In the genomic region with DNA sequence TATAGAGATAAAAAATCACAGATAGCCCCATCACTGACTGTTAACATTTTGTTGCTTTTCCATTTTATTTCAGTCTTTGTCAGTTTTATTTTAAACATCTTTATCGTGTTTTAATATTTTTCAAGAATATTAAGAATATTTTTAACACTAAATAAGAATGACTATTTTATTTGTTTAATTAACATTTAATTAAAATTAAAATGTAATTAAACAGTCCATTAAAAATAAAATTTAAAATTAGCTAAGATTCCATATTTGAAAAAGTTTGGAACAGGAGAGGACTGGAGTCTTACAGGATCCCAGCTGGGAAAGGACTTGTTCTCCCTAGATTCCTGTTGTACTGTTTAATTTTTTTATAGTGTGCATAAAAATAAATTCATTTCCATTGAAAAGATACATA, we compare ENCODE assay signal across 20 cellular contexts. TPM values are rescaled to one million over a fixed set of nuclear protein-coding genes. Genes with fewer than 3 reads are reported as not detected.
DNase-seq lines count a peak whose midpoint lies in the region; ATAC-seq, FAIRE-seq and TF ChIP-seq lines count a peak whose summit lies in the region.
"Had no signal": no experiment of that assay in that cellular context is flagged by ENCODE, and none has a peak within 500 bp of the region (broad histone marks: within the 10 kb centered on the region; RNA-seq: fewer than 3 reads in every experiment).

No MANE protein-coding gene starts in this region.

- H3K4me3 Mint-ChIP-seq in activated CD8-positive, alpha-beta T cell treated with anti-CD3 and anti-CD28 coated beads for 36 hours, result no peak overlapping the region
- H3K4me3 Mint-ChIP-seq: CD14-positive monocyte; CD4-positive, alpha-beta memory T cell had no signal

- TF ChIP-seq CTCF in OCI-LY1 (IDR thresholded peaks at IDR 0.05; ENCODE audit: low read length) (no peak), K562 (IDR thresholded peaks at IDR 0.05 in 2 of 3, conservative IDR thresholded peaks at IDR 0.05 in 1 of 3; ENCODE audit: insufficient read depth in 2 of 3, low read depth in 1 of 3, low read length in 3 of 3) (no peak), smooth muscle cell (IDR thresholded peaks at IDR 0.05; ENCODE audit: borderline replicate concordance, insufficient read depth, poor library complexity, severe bottlenecking) (no peak)
- no peak for TF ChIP-seq CTCF in activated CD8-positive, alpha-beta T cell treated with anti-CD3 and anti-CD28 coated beads for 36 hours (IDR thresholded peaks at IDR 0.05)

- peak overlapping the region; percentile 30 for H3K4me3 ChIP-seq in OCI-LY1 (ENCODE audit: low read depth, low read length, poor library complexity, severe bottlenecking)
- H3K4me3 ChIP-seq in K562, result no peak overlapping the region
- H3K4me3 ChIP-seq in smooth muscle cell, result no peak overlapping the region
- H3K4me3 ChIP-seq: BLaER1, HAP-1 had no signal

- peak overlapping the region; percentile 60 for H2AFZ ChIP-seq in OCI-LY1 (ENCODE audit: low read length)
- peak overlapping the region; percentile 87; the same call in 1 of the 2 replicates for H2AFZ ChIP-seq in K562 (ENCODE audit: low read depth, low read length)
- H2AFZ ChIP-seq in smooth muscle cell (ENCODE audit: low read depth), result no peak overlapping the region

- H3K79me2 ChIP-seq in OCI-LY1 (ENCODE audit: insufficient read depth, low read length), result no peaks in the 10 kb centered on the region
- no peaks in the 10 kb centered on the region for H3K79me2 ChIP-seq in K562 (ENCODE audit: control insufficient read depth, insufficient read depth, low read length)
- H3K79me2 ChIP-seq in smooth muscle cell (ENCODE audit: low read depth), result no peaks in the 10 kb centered on the region

- H3K9ac ChIP-seq in OCI-LY1 (ENCODE audit: low read length) (peak overlapping the region; percentile 64), K562 (ENCODE audit: insufficient read depth in 1 of 2, low read depth in 2 of 2, low read length in 2 of 2) (no peak overlapping the region), smooth muscle cell (ENCODE audit: low read depth) (no peak overlapping the region)
- H3K9ac ChIP-seq: BLaER1 had no signal

- H3K27ac ChIP-seq in OCI-LY1 (ENCODE audit: low read depth, low read length, poor library complexity, severe bottlenecking) (peak overlapping the region; percentile 92), K562 (ENCODE audit: extremely low read depth, low read depth, low read length) (no peak overlapping the region), smooth muscle cell (ENCODE audit: low read depth) (no peak overlapping the region)
- H3K27ac ChIP-seq: 22Rv1, BLaER1, HL-60 had no signal

- H3K4me1 ChIP-seq in OCI-LY1 (ENCODE audit: insufficient read depth, low read length, severe bottlenecking) (peaks cover 30% of the 10 kb centered on the region), K562 (replicated peaks in 1 of 2; ENCODE audit: control insufficient read depth in 2 of 2, insufficient read depth in 2 of 2, low read length in 2 of 2) (peaks cover 0 to 6% of the 10 kb centered on the region in 2 experiments; a peak in 2 of 5 replicates), smooth muscle cell (ENCODE audit: low read depth) (no peaks in the 10 kb centered on the region)
- H3K4me1 ChIP-seq: BLaER1, HAP-1 had no signal

- H3K4me2 ChIP-seq in OCI-LY1 (ENCODE audit: low read length) (peak overlapping the region; percentile 61), K562 (ENCODE audit: insufficient read depth, low read length) (no peak overlapping the region), smooth muscle cell (no peak overlapping the region)
- H3K4me2 ChIP-seq: BLaER1 had no signal

- TF ChIP-seq POLR2A in K562 (conservative IDR thresholded peaks at IDR 0.05), result no peak

- H4K20me1 ChIP-seq in OCI-LY1 (ENCODE audit: insufficient read depth, low read length) (no peaks in the 10 kb centered on the region), K562 (replicated peaks; ENCODE audit: control insufficient read depth, insufficient read depth, low read length) (no peaks in the 10 kb centered on the region), smooth muscle cell (ENCODE audit: low read depth) (no peaks in the 10 kb centered on the region)
- H4K20me1 ChIP-seq: BLaER1 had no signal

- H3K9me3 ChIP-seq in OCI-LY1 (ENCODE audit: low read length) (peaks cover 3% of the 10 kb centered on the region; the same call in 1 of the 2 replicates), K562 (replicated peaks; ENCODE audit: control insufficient read depth, insufficient read depth, low read depth, low read length) (no peaks in the 10 kb centered on the region), smooth muscle cell (replicated peaks; ENCODE audit: low read depth) (no peaks in the 10 kb centered on the region)
- H3K9me3 ChIP-seq: BLaER1, HAP-1 had no signal

- H3K4me1 Mint-ChIP-seq in activated CD8-positive, alpha-beta T cell treated with anti-CD3 and anti-CD28 coated beads for 36 hours (ENCODE audit: low read depth), result no peaks in the 10 kb centered on the region
- H3K4me1 Mint-ChIP-seq: CD4-positive, alpha-beta memory T cell had no signal

- intact Hi-C loops in K562 (cut with micrococcal nuclease), result no loop called here
- intact Hi-C loops in activated CD8-positive, alpha-beta T cell treated with anti-CD3 and anti-CD28 coated beads for 36 hours (cut with micrococcal nuclease), result no loop called here

- FAIRE-seq in A204.1 (lab: Jason Lieb, UNC) (peak; percentile 80), K562 (lab: Jason Lieb, UNC) (no peak), frontal cortex (lab: Jason Lieb, UNC) (peak; percentile 92)
- FAIRE-seq: HTR-8/SVneo had no signal

- H3K27me3 ChIP-seq in OCI-LY1 (ENCODE audit: insufficient read depth, low read length), result no peaks in the 10 kb centered on the region
- no peaks in the 10 kb centered on the region; a peak in 1 of 5 replicates for H3K27me3 ChIP-seq in K562 (ENCODE audit: control insufficient read depth in 2 of 2, insufficient read depth in 2 of 2, low read length in 2 of 2)
- H3K27me3 ChIP-seq in smooth muscle cell (ENCODE audit: low read depth), result no peaks in the 10 kb centered on the region
- H3K27me3 ChIP-seq: BLaER1 had no signal

- peaks cover under 1% of the 10 kb centered on the region for H3K9me3 Mint-ChIP-seq in activated CD8-positive, alpha-beta T cell treated with anti-CD3 and anti-CD28 coated beads for 36 hours

- no peak for TF ChIP-seq EP300 in K562 (IDR thresholded peaks at IDR 0.05; ENCODE audit: low read length)

- ATAC-seq in K562, result no peak
- ATAC-seq in HG03139 (IDR thresholded peaks at IDR 0.05; ENCODE audit: unreplicated experiment), result no peak
- ATAC-seq in activated CD8-positive, alpha-beta T cell treated with anti-CD3 and anti-CD28 coated beads for 36 hours, result no peak

- no peaks in the 10 kb centered on the region for H3K36me3 Mint-ChIP-seq in activated CD8-positive, alpha-beta T cell treated with anti-CD3 and anti-CD28 coated beads for 36 hours (ENCODE audit: low read depth)
- H3K36me3 Mint-ChIP-seq: CD4-positive, alpha-beta memory T cell had no signal

- H3F3A ChIP-seq in OCI-LY1 (ENCODE audit: insufficient read depth, low read length) (peaks cover 6% of the 10 kb centered on the region; the same call in 1 of the 2 replicates), smooth muscle cell (ENCODE audit: low read depth) (no peaks in the 10 kb centered on the region)

- POLR2A ChIA-PET in K562 (lab: Yijun Ruan, JAX), result no interaction called here
- POLR2A ChIA-PET in activated CD8-positive, alpha-beta T cell treated with anti-CD3 and anti-CD28 coated beads for 36 hours (lab: Charles Lee), result no interaction called here

- WGBS in K562 (ENCODE audit: insufficient coverage, low coverage, missing lambda C conversion rate), result 11% methylated on average over 1 of the region's 1 CpG
- 87% methylated on average over 1 of the region's 1 CpG for WGBS in smooth muscle cell (ENCODE audit: low lambda C conversion rate)

- in situ Hi-C loops in K562 (cut with MboI), result no loop called here

- H3K27me3 Mint-ChIP-seq in activated CD8-positive, alpha-beta T cell treated with anti-CD3 and anti-CD28 coated beads for 36 hours, result no peaks in the 10 kb centered on the region
- H3K27me3 Mint-ChIP-seq: CD4-positive, alpha-beta memory T cell had no signal

- no peaks in the 10 kb centered on the region for H3K36me3 ChIP-seq in OCI-LY1 (ENCODE audit: insufficient read depth, low read length)
- no peaks in the 10 kb centered on the region for H3K36me3 ChIP-seq in K562 (ENCODE audit: control insufficient read depth, insufficient read depth, low read length)
- no peaks in the 10 kb centered on the region for H3K36me3 ChIP-seq in smooth muscle cell (ENCODE audit: low read depth)
- H3K36me3 ChIP-seq: BLaER1, HAP-1 had no signal

- H3K27ac Mint-ChIP-seq in activated CD8-positive, alpha-beta T cell treated with anti-CD3 and anti-CD28 coated beads for 36 hours, result no peak overlapping the region

- no peaks in the 10 kb centered on the region for H3K9me2 ChIP-seq in OCI-LY1 (ENCODE audit: low read depth, low read length)

- peaks cover 3% of the 10 kb centered on the region for H3K9me1 ChIP-seq in K562 (ENCODE audit: control insufficient read depth, insufficient read depth, low read length)

- DNase-seq in K562 (ENCODE audit: extremely low read depth in 1 of 4, low spot score in 3 of 4) (no peak), frontal cortex (ENCODE audit: low spot score in 2 of 2) (no peak), smooth muscle cell (lab: John Stamatoyannopoulos, UW; ENCODE audit: unreplicated experiment) (no peak), T1000 (lab: John Stamatoyannopoulos, UW) (no peak)
- DNase-seq in activated CD8-positive, alpha-beta T cell treated with anti-CD3 and anti-CD28 coated beads for 36 hours, result no peak
- DNase-seq: CD4-positive, alpha-beta memory T cell; DMS153; DMS79; GF-D8; IMR-90 had no signal

- no TSS peak for BruUV-seq in K562 (replicated peaks; lab: Mats Ljungman, UMichigan)

- CTCF ChIA-PET in K562 (lab: Yijun Ruan, JAX; ENCODE audit: low intra/inter-chr PET ratio), result no interaction called here
- CTCF ChIA-PET in activated CD8-positive, alpha-beta T cell treated with anti-CD3 and anti-CD28 coated beads for 36 hours (lab: Charles Lee), result interaction anchor here (1.0 kb wide), 1 partner anchor 53 kb away, joined by 5 read pairs; no protein-coding TSS in a partner anchor

- no peak for TF ChIP-seq RAD21 in K562 (CRISPR knock-in tag; conservative IDR thresholded peaks at IDR 0.05 in 1 of 2, IDR thresholded peaks at IDR 0.05 in 1 of 2)

RNA-seq across cellular contexts. Expression of gene RGCC, which starts 54.5 kb away (rescaled TPM):
- total RNA-seq in K562 (2011; cell fraction: chromatin; rRNA removed; ENCODE audit: low replicate concordance), result 0.67 and 1.6 TPM in 2 replicates
- total RNA-seq in K562 (2011; cell fraction: nucleolus; rRNA removed), result 0.92 and 1.5 TPM in 2 replicates
- 1.5 TPM in 1 of 2 replicates, not detected in the other for total RNA-seq in K562 (2011; cell fraction: nucleoplasm; rRNA removed)
- total RNA-seq in K562 (2014; rRNA removed) (9.2 and 10.4 TPM in 2 replicates), K562 (2014; rRNA removed; fragmentation: Illumina TruSeq; extraction: Trizol) (5.0 and 5.8 TPM in 2 replicates), K562 (2015; rRNA removed; fragmentation: Illumina TruSeq; extraction: Trizol) (1.8 and 2.6 TPM in 2 replicates), K562 (2021) (6.1 and 7.3 TPM in 2 replicates), frontal cortex (17.1 TPM), smooth muscle cell (4.5 and 15.1 TPM in 2 replicates)
- polyA plus RNA-seq in K562 (2011; rRNA removed) (6.7 and 7.2 TPM in 2 replicates), K562 (2014; fragmentation: Illumina TruSeq; extraction: Trizol) (3.8 and 5.4 TPM in 2 replicates), K562 (2014; fragmentation: Nextera tagmentation; extraction: Ambion mirVana) (1 to 10 TPM in 1 of 2 experiments, under 1 TPM in 1; 0.51 to 1.6 TPM), K562 (2014; rRNA removed) (7.2 and 10.3 TPM in 2 replicates), smooth muscle cell (10.7 and 11.7 TPM in 2 replicates)
- 5.3 and 8.7 TPM in 2 replicates for polyA plus RNA-seq in K562 (2011; cell fraction: cytosol; rRNA removed)
- polyA plus RNA-seq in K562 (2011; cell fraction: nucleus; rRNA removed), result 2.8 and 4.8 TPM in 2 replicates
- polyA plus RNA-seq in K562 (2012), result 1.7 and 2.8 TPM in 2 replicates
- polyA minus RNA-seq in K562 (2011; rRNA and poly(A)+ RNA removed), result 1.3 and 1.9 TPM in 2 replicates
- 2.1 and 2.9 TPM in 2 replicates for polyA minus RNA-seq in K562 (2011; cell fraction: cytosol; rRNA and poly(A)+ RNA removed)
- polyA minus RNA-seq in K562 (2011; cell fraction: nucleus; rRNA and poly(A)+ RNA removed), result 0.81 and 1.4 TPM in 2 replicates
- total RNA-seq in activated CD8-positive, alpha-beta T cell treated with anti-CD3 and anti-CD28 coated beads for 36 hours, result 100 to 1,000 TPM; 135 to 143 TPM
- total RNA-seq: A673 had no signal
